In the genomic region with DNA sequence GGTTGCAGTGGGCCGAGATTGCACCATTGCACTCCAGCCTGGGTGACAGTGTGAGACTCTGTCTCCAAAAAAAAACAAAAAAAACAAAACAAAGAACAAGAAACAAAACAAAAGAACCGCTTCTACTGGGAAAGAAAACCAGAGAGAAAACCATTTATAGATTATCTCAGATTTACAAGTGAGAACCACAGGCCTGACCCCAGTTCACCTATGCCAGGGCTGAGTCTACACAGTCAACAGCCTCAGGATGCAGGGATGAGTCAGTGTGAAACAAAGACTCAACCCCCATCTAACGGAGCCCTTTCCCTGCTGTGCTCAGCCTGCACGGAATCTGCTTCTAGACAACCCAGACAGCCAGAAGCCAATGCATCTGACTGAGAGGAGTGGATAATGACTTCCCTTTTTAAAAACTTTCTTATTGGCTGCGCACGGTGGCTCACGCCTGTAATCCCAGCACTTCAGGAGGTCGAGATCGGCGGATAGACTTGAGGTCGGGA, we compare ENCODE assay signal across 8 cellular contexts. TPM values are rescaled to one million over a fixed set of nuclear protein-coding genes. Genes with fewer than 3 reads are reported as not detected.
DNase-seq lines count a peak whose midpoint lies in the region; ATAC-seq and TF ChIP-seq lines count a peak whose summit lies in the region.

No MANE protein-coding gene starts in this region.

- H3K9me3 Mint-ChIP-seq in activated CD4-positive, alpha-beta T cell treated with anti-CD3 and anti-CD28 coated beads, Interleukin-2, amount 10 ng/mL, durations not matched to agents 24 days and 14 days: peaks cover 9% of the 10 kb centered on the region

- intact Hi-C loops in activated CD4-positive, alpha-beta T cell treated with anti-CD3 and anti-CD28 coated beads, Interleukin-2, amount 10 ng/mL, durations not matched to agents 24 days and 14 days (cut with micrococcal nuclease): loop anchor here (1.0 to 5.0 kb wide), 4 partner anchors 42 to 466 kb away; partner anchors contain the start of gene RRM2
- intact Hi-C loops in Right ventricle myocardium inferior (cut with DNase I): no loop called here

- peak overlapping the region; percentile 93 for H3K27ac Mint-ChIP-seq in activated CD4-positive, alpha-beta T cell treated with anti-CD3 and anti-CD28 coated beads, Interleukin-2, amount 10 ng/mL, durations not matched to agents 24 days and 14 days

- peaks cover 5% of the 10 kb centered on the region for H3K36me3 Mint-ChIP-seq in activated CD4-positive, alpha-beta T cell treated with anti-CD3 and anti-CD28 coated beads, Interleukin-2, amount 10 ng/mL, durations not matched to agents 24 days and 14 days (ENCODE audit: low read depth)

- peaks cover 46% of the 10 kb centered on the region for H3K4me1 Mint-ChIP-seq in activated CD4-positive, alpha-beta T cell treated with anti-CD3 and anti-CD28 coated beads, Interleukin-2, amount 10 ng/mL, durations not matched to agents 24 days and 14 days

- H3K27me3 Mint-ChIP-seq in activated CD4-positive, alpha-beta T cell treated with anti-CD3 and anti-CD28 coated beads, Interleukin-2, amount 10 ng/mL, durations not matched to agents 24 days and 14 days: peaks cover 16% of the 10 kb centered on the region

- no peak for TF ChIP-seq CTCF in AG10803 (conservative IDR thresholded peaks at IDR 0.05; ENCODE audit: low read length)

- DNase-seq in AG10803 (ENCODE audit: low read depth) (peak; percentile 92), epithelial cell of prostate (ENCODE audit: low read depth, low spot score) (peak; percentile 83), Right ventricle myocardium inferior (ENCODE audit: missing footprints) (no peak), NCI-H524 treated with DMSO at 0.1 percent for 48 hours (lab: John Stamatoyannopoulos, UW) (no peak)
- peak; percentile 88 for DNase-seq in activated CD4-positive, alpha-beta T cell treated with anti-CD3 and anti-CD28 coated beads, Interleukin-2, amount 10 ng/mL, durations not matched to agents 24 days and 14 days
- DNase-seq in stimulated activated CD8-positive, alpha-beta memory T cell treated with anti-CD3 and anti-CD28 coated beads, Interleukin-12 subunit alpha, Interleukin-12 subunit beta, amount 100 ng/mL, for 24 hours (ENCODE audit: extremely low read depth): peak; percentile 41

- no peak overlapping the region for H3K4me3 ChIP-seq in AG10803 (ENCODE audit: low read length)

- ATAC-seq in GM19468 (IDR thresholded peaks at IDR 0.05; ENCODE audit: extremely low read depth, unreplicated experiment) (peak; percentile 68), HG03521 (IDR thresholded peaks at IDR 0.05; ENCODE audit: unreplicated experiment) (peak; percentile 85), Right ventricle myocardium inferior (no peak)

- peak overlapping the region; percentile 89 for H3K27ac ChIP-seq in epithelial cell of prostate

- peak overlapping the region; percentile 25 for H3K4me3 Mint-ChIP-seq in activated CD4-positive, alpha-beta T cell treated with anti-CD3 and anti-CD28 coated beads, Interleukin-2, amount 10 ng/mL, durations not matched to agents 24 days and 14 days

RNA-seq across cellular contexts. Expression of gene YWHAQ, which starts 25.5 kb away (rescaled TPM):
- total RNA-seq in activated CD4-positive, alpha-beta T cell treated with anti-CD3 and anti-CD28 coated beads, Interleukin-2, amount 10 ng/mL, durations not matched to agents 24 days and 14 days: 321 and 335 TPM in 2 replicates
- 116 TPM for total RNA-seq in Right ventricle myocardium inferior

Comparison
In these comparisons a context has a peak if more than half of its experiments do, and no peak if none do; other contexts are left out.
1. DNase-seq: peak in AG10803 (single experiment), activated CD4-positive, alpha-beta T cell treated with anti-CD3 and anti-CD28 coated beads, Interleukin-2, amount 10 ng/mL, durations not matched to agents 24 days and 14 days (single experiment), epithelial cell of prostate (single experiment) and stimulated activated CD8-positive, alpha-beta memory T cell treated with anti-CD3 and anti-CD28 coated beads, Interleukin-12 subunit alpha, Interleukin-12 subunit beta, amount 100 ng/mL, for 24 hours (single experiment); none in Right ventricle myocardium inferior (single experiment) and NCI-H524 treated with DMSO at 0.1 percent for 48 hours (single experiment).